8 cellular contexts compared by ENCODE assay signal in genomic region chr10:111077715-111078504, GRCh38. TPM values are rescaled to one million over a fixed set of nuclear protein-coding genes. Genes with fewer than 3 reads are reported as not detected.
DNase-seq lines count a peak whose midpoint lies in the region; ATAC-seq and TF ChIP-seq lines count a peak whose summit lies in the region.

No MANE protein-coding gene starts in this region.

- no peaks in the 10 kb centered on the region for H3K36me3 ChIP-seq in neural cell (ENCODE audit: insufficient read depth, low read length)

- H2AFZ ChIP-seq in neural cell (ENCODE audit: low read depth, low read length) = no peak overlapping the region

- no peaks in the 10 kb centered on the region for H4K20me1 ChIP-seq in neural cell (ENCODE audit: insufficient read depth)

- ATAC-seq in GM18907 (IDR thresholded peaks at IDR 0.05; ENCODE audit: unreplicated experiment) = no peak

- peak overlapping the region; percentile 68 for H3K9ac ChIP-seq in neural cell (ENCODE audit: low read length)

- no peaks in the 10 kb centered on the region for H3K9me2 ChIP-seq in neural cell (ENCODE audit: insufficient read depth, low read length)

- H3K4me3 ChIP-seq in epithelial cell of esophagus (ENCODE audit: low read length) (peak overlapping the region; percentile 8), neural cell (ENCODE audit: low read length) (peak overlapping the region; percentile 88)

- TF ChIP-seq EP300 in neural cell (conservative IDR thresholded peaks at IDR 0.05; ENCODE audit: poor library complexity, severe bottlenecking) = no peak

- no peak overlapping the region for H3K27ac ChIP-seq in neural cell (ENCODE audit: low read length)

- DNase-seq in ELR (ENCODE audit: low read depth) (peak; percentile 13), SK-N-DZ (ENCODE audit: low spot score) (peak; percentile 35), epithelial cell of esophagus (ENCODE audit: low read depth) (peak; percentile 8), LoVo (ENCODE audit: low spot score) (no peak), NCI-H526 treated with DMSO at 0.1 percent for 48 hours (lab: John Stamatoyannopoulos, UW) (no peak), NCI-H187 treated with DMSO at 0.1 percent for 48 hours (lab: John Stamatoyannopoulos, UW) (no peak)

- peaks cover 39% of the 10 kb centered on the region for H3K27me3 ChIP-seq in neural cell (ENCODE audit: insufficient read depth, low read depth, low read length)

- H3K4me2 ChIP-seq in neural cell (ENCODE audit: low read length) = peak overlapping the region; percentile 79

- no peak for TF ChIP-seq RAD21 in neural cell (conservative IDR thresholded peaks at IDR 0.05)

- no peaks in the 10 kb centered on the region for H3K79me2 ChIP-seq in neural cell (replicated peaks; ENCODE audit: insufficient read depth, low read length)

- no peaks in the 10 kb centered on the region for H3F3A ChIP-seq in neural cell (ENCODE audit: insufficient read depth, low read length, poor library complexity, severe bottlenecking)

- peaks cover 6% of the 10 kb centered on the region for H3K9me3 ChIP-seq in neural cell (ENCODE audit: low read length)

- no peak for TF ChIP-seq CTCF in epithelial cell of esophagus (IDR thresholded peaks at IDR 0.05; ENCODE audit: insufficient read depth, low read depth, low read length, missing control alignments)
- TF ChIP-seq CTCF in neural cell (IDR thresholded peaks at IDR 0.05; ENCODE audit: poor library complexity, severe bottlenecking) = no peak

TF ChIP-seq in neural cell, 6 proteins besides CTCF, POLR2A, EP300 and RAD21:
- TF ChIP-seq SMC3 (conservative IDR thresholded peaks at IDR 0.05; ENCODE audit: poor library complexity) (no peak), POLR2AphosphoS5 (IDR thresholded peaks at IDR 0.05) (no peak), TAF1 (IDR thresholded peaks at IDR 0.05; ENCODE audit: low read depth) (no peak), MXI1 (conservative IDR thresholded peaks at IDR 0.05; ENCODE audit: poor library complexity, severe bottlenecking) (no peak), EZH2 (IDR thresholded peaks at IDR 0.05; ENCODE audit: borderline replicate concordance, insufficient read depth, low read length, poor library complexity, severe bottlenecking) (no peak), REST (IDR thresholded peaks at IDR 0.05; ENCODE audit: borderline replicate concordance) (no peak)

RNA-seq across cellular contexts. Expression of gene ADRA2A, which starts 1.1 kb away (rescaled TPM):
- polyA plus RNA-seq in SK-N-DZ (2014; cell fraction: cytosol; rRNA removed) = 8.5 and 8.9 TPM in 2 replicates
- 5.5 and 8.7 TPM in 2 replicates for polyA plus RNA-seq in SK-N-DZ (2014; cell fraction: nucleus; rRNA removed)
- polyA plus RNA-seq in neural cell = 1.5 and 2.5 TPM in 2 replicates
- 4.4 and 5.4 TPM in 2 replicates for polyA minus RNA-seq in neural cell

Comparison
In these comparisons a context has a peak if more than half of its experiments do, and no peak if none do; other contexts are left out.
1. DNase-seq: peak in ELR (single experiment), SK-N-DZ (single experiment) and epithelial cell of esophagus (single experiment); none in LoVo (single experiment), NCI-H526 treated with DMSO at 0.1 percent for 48 hours (single experiment) and NCI-H187 treated with DMSO at 0.1 percent for 48 hours (single experiment).